ENCODE assay signal across 9 cellular contexts in genomic region chr12:4369548-4369947, GRCh38. TPM values are rescaled to one million over a fixed set of nuclear protein-coding genes. Genes with fewer than 3 reads are reported as not detected.
"Had no signal": no experiment of that assay in that cellular context is flagged by ENCODE, and none has a peak within 500 bp of the region (broad histone marks: within the 10 kb centered on the region; RNA-seq: fewer than 3 reads in every experiment).

No MANE protein-coding gene starts in this region.

- H3K4me3 ChIP-seq: GM12878 had no signal

- FAIRE-seq: G401.6, GM12878, GM12891, GM12892, GM18507, GM19239 had no signal

- DNase-seq: GDM1, GF-D8 had no signal

RNA-seq across cellular contexts. Expression of gene FGF23, which starts 10.0 kb away (rescaled TPM):
- total RNA-seq: G401, GM12878 had no signal
- polyA plus RNA-seq: GM12878 had no signal
